Comparison of ENCODE assay signal across 29 cellular contexts in the genomic region with DNA sequence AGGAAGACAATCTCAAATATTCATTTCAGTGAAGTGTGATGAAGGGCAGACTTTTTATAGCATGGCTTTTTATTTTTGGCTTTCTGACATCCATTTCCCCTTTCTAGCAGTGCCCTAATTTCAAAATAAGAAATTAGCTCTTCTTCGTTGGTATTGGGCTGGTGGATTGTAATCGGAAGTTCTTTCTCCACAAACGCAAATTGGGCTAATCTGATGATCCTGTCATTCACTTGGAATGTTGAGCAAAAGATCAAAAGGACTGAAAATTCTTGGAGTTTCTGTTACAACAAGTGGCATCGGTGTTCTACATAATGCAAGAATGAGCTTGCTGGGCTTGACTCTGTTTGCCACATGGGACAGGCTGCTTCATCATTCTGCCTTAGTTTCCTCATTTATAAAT.
DNase-seq lines count a peak whose midpoint lies in the region; ATAC-seq and TF ChIP-seq lines count a peak whose summit lies in the region.
"Had no signal": no experiment of that assay in that cellular context is flagged by ENCODE, and none has a peak within 500 bp of the region (broad histone marks: within the 10 kb centered on the region; RNA-seq: fewer than 3 reads in every experiment).

No MANE protein-coding gene starts in this region.

- H3K36me3 Mint-ChIP-seq in GM23338 (ENCODE audit: low read depth) (no peaks in the 10 kb centered on the region), neural progenitor cell (no peaks in the 10 kb centered on the region), progenitor cell of endocrine pancreas (ENCODE audit: insufficient read depth) (no peaks in the 10 kb centered on the region), Calu3 (ENCODE audit: insufficient read depth, unreplicated experiment) (no peaks in the 10 kb centered on the region)
- H3K36me3 Mint-ChIP-seq: naive thymus-derived CD4-positive, alpha-beta T cell; stimulated activated memory B cell treated with anti-CD40 and anti-IgM and Interleukin-4, amounts not matched to agents 10 μg/mL and 1 μg/mL and 100 μg/mL, for 72 hours had no signal

- BruUV-seq in Calu3 (replicated peaks; lab: Mats Ljungman, UMichigan): no TSS peak

- H3K4me1 ChIP-seq in GM23338 (ENCODE audit: insufficient read depth): peaks cover 4% of the 10 kb centered on the region
- peaks cover 3% of the 10 kb centered on the region for H3K4me1 ChIP-seq in neural progenitor cell

- H3K27me3 Mint-ChIP-seq in GM23338 (ENCODE audit: insufficient read depth, low read depth, poor library complexity): no peaks in the 10 kb centered on the region
- H3K27me3 Mint-ChIP-seq in neural progenitor cell (ENCODE audit: insufficient read depth, low read depth): no peaks in the 10 kb centered on the region
- H3K27me3 Mint-ChIP-seq in progenitor cell of endocrine pancreas: no peaks in the 10 kb centered on the region
- no peaks in the 10 kb centered on the region for H3K27me3 Mint-ChIP-seq in Calu3 (ENCODE audit: unreplicated experiment)
- H3K27me3 Mint-ChIP-seq: naive thymus-derived CD4-positive, alpha-beta T cell; stimulated activated memory B cell treated with anti-CD40 and anti-IgM and Interleukin-4, amounts not matched to agents 10 μg/mL and 1 μg/mL and 100 μg/mL, for 72 hours had no signal

- TF ChIP-seq CTCF in GM23338 (conservative IDR thresholded peaks at IDR 0.05; ENCODE audit: low read depth in 2 of 2) (no peak), neural progenitor cell (IDR thresholded peaks at IDR 0.05) (no peak), progenitor cell of endocrine pancreas (IDR thresholded peaks at IDR 0.05; ENCODE audit: unreplicated experiment) (no peak), Calu3 (IDR thresholded peaks at IDR 0.05; ENCODE audit: unreplicated experiment) (no peak)

- peak; percentile 11 for DNase-seq in GM23338 (ENCODE audit: low spot score)
- DNase-seq in NOMO-1 (lab: John Stamatoyannopoulos, UW; ENCODE audit: unreplicated experiment in 2 of 2): peak; percentile 68 to 72
- DNase-seq in astrocyte of the hippocampus (ENCODE audit: low read depth, low spot score): peak; percentile 0
- DNase-seq in neural progenitor cell (ENCODE audit: low spot score): peak; percentile 32
- DNase-seq in left colon: no peak
- DNase-seq in progenitor cell of endocrine pancreas (ENCODE audit: low spot score, unreplicated experiment): no peak
- no peak for DNase-seq in AG08395 (ENCODE audit: low spot score)
- DNase-seq in Calu3: no peak
- DNase-seq: activated CD4-positive, alpha-beta T cell treated with anti-CD3 and anti-CD28 coated beads for 4 hours; activated naive CD4-positive, alpha-beta T cell treated with anti-CD3 and anti-CD28 coated beads, Interleukin-2, amount 50 U/mL, for 16 hours; activated T-cell treated with anti-CD3 and anti-CD28 coated beads for 4 hours; C1 segment of cervical spinal cord; glutamatergic neuron; kidney; midbrain; naive thymus-derived CD4-positive, alpha-beta T cell; NCI-H1092; NCI-H187; NCI-H2171 treated with DMSO at 0.1 percent for 48 hours; NCI-H510A treated with DMSO at 0.1 percent for 48 hours; Right ventricle myocardium superior; SW 1271; T-helper 9 cell had no signal

- H3K4me1 Mint-ChIP-seq in GM23338: peaks cover 6% of the 10 kb centered on the region; the same call in 2 of the 3 replicates
- H3K4me1 Mint-ChIP-seq in neural progenitor cell: peaks cover 11% of the 10 kb centered on the region
- H3K4me1 Mint-ChIP-seq in progenitor cell of endocrine pancreas (ENCODE audit: low read depth): peaks cover 20% of the 10 kb centered on the region
- peaks cover 30% of the 10 kb centered on the region for H3K4me1 Mint-ChIP-seq in Calu3 (ENCODE audit: low read depth, unreplicated experiment)
- H3K4me1 Mint-ChIP-seq: naive thymus-derived CD4-positive, alpha-beta T cell; stimulated activated memory B cell treated with anti-CD40 and anti-IgM and Interleukin-4, amounts not matched to agents 10 μg/mL and 1 μg/mL and 100 μg/mL, for 72 hours had no signal

- no peaks in the 10 kb centered on the region for H3K9me3 Mint-ChIP-seq in GM23338
- H3K9me3 Mint-ChIP-seq in neural progenitor cell: no peaks in the 10 kb centered on the region
- no peaks in the 10 kb centered on the region for H3K9me3 Mint-ChIP-seq in progenitor cell of endocrine pancreas (ENCODE audit: low read depth)
- H3K9me3 Mint-ChIP-seq in Calu3 (ENCODE audit: low read depth, unreplicated experiment): no peaks in the 10 kb centered on the region

- H3K9me3 ChIP-seq in neural progenitor cell (ENCODE audit: low read depth): no peaks in the 10 kb centered on the region

- H2AFZ ChIP-seq in GM23338 (no peak overlapping the region), neural progenitor cell (replicated peaks) (peak overlapping the region; percentile 19)

- H3K4me2 ChIP-seq in GM23338 (no peak overlapping the region), neural progenitor cell (no peak overlapping the region)

- H3F3A ChIP-seq in GM23338 (replicated peaks; ENCODE audit: low read depth) (no peaks in the 10 kb centered on the region), neural progenitor cell (ENCODE audit: low read depth) (no peaks in the 10 kb centered on the region)

- intact Hi-C loops in left colon (cut with DNase I, micrococcal nuclease): no loop called here
- intact Hi-C loops in Calu3 (cut with micrococcal nuclease; ENCODE audit: unreplicated experiment): no loop called here

- no peaks in the 10 kb centered on the region; the same call in 1 of the 2 replicates for H3K9me2 ChIP-seq in GM23338 (ENCODE audit: insufficient read depth)

- no peak overlapping the region for H3K9ac ChIP-seq in neural progenitor cell

- H3K27ac Mint-ChIP-seq in GM23338 (no peak overlapping the region), neural progenitor cell (no peak overlapping the region), progenitor cell of endocrine pancreas (no peak overlapping the region), Calu3 (ENCODE audit: unreplicated experiment) (no peak overlapping the region)
- H3K27ac Mint-ChIP-seq: activated T-helper 2 cell treated with anti-CD3 and anti-CD28 coated beads, Interferon-gamma antibody, Interleukin-2, Interleukin-4, amounts not matched to agents 10 μg/mL and 5 μg/mL and 100 μg/mL, durations not matched to agents 14 hours and 24 hours and 36 hours; naive thymus-derived CD4-positive, alpha-beta T cell; stimulated activated memory B cell treated with anti-CD40 and anti-IgM and Interleukin-4, amounts not matched to agents 10 μg/mL and 1 μg/mL and 100 μg/mL, for 72 hours had no signal

- H3K4me3 ChIP-seq in GM23338: no peak overlapping the region
- no peak overlapping the region for H3K4me3 ChIP-seq in neural progenitor cell
- H3K4me3 ChIP-seq: skin epidermis had no signal

- H3K4me3 Mint-ChIP-seq in GM23338 (no peak overlapping the region), neural progenitor cell (no peak overlapping the region), progenitor cell of endocrine pancreas (ENCODE audit: low read depth) (no peak overlapping the region), Calu3 (ENCODE audit: low read depth, unreplicated experiment) (no peak overlapping the region)
- H3K4me3 Mint-ChIP-seq: naive thymus-derived CD4-positive, alpha-beta T cell; stimulated activated memory B cell treated with anti-CD40 and anti-IgM and Interleukin-4, amounts not matched to agents 10 μg/mL and 1 μg/mL and 100 μg/mL, for 72 hours had no signal

- H4K20me1 ChIP-seq in GM23338 (replicated peaks; ENCODE audit: insufficient read depth) (no peaks in the 10 kb centered on the region), neural progenitor cell (ENCODE audit: low read depth) (no peaks in the 10 kb centered on the region)

- H3K79me2 ChIP-seq in GM23338 (replicated peaks; ENCODE audit: insufficient read depth): no peaks in the 10 kb centered on the region
- H3K79me2 ChIP-seq in neural progenitor cell (ENCODE audit: low read depth): no peaks in the 10 kb centered on the region

- H3K27ac ChIP-seq in GM23338 (ENCODE audit: low read depth) (no peak overlapping the region), neural progenitor cell (no peak overlapping the region)
- H3K27ac ChIP-seq: epithelial cell of prostate, skin epidermis, VCaP had no signal

- CTCF ChIA-PET in Calu3 (lab: Charles Lee): no interaction called here

- no peaks in the 10 kb centered on the region for H3K36me3 ChIP-seq in GM23338 (ENCODE audit: insufficient read depth)
- H3K36me3 ChIP-seq in neural progenitor cell: no peaks in the 10 kb centered on the region

- H3K27me3 ChIP-seq in GM23338 (ENCODE audit: insufficient read depth) (no peaks in the 10 kb centered on the region), neural progenitor cell (no peaks in the 10 kb centered on the region)

- ATAC-seq in GM23338 (no peak), left colon (no peak)
- ATAC-seq: naive thymus-derived CD4-positive, alpha-beta T cell; Panc1; stimulated activated memory B cell treated with anti-CD40 and anti-IgM and Interleukin-4, amounts not matched to agents 10 μg/mL and 1 μg/mL and 100 μg/mL, for 72 hours had no signal

TF ChIP-seq in GM23338, 12 proteins besides CTCF, POLR2A, EP300 and RAD21 (continues in another document):
- TF ChIP-seq EZH2 (IDR thresholded peaks at IDR 0.05; ENCODE audit: low read depth, unreplicated experiment) (no peak), ZNF114 (CRISPR knock-in tag; IDR thresholded peaks at IDR 0.05) (no peak), STAT1 (IDR thresholded peaks at IDR 0.05; ENCODE audit: unreplicated experiment) (no peak), CREB1 (CRISPR knock-in tag; IDR thresholded peaks at IDR 0.05; ENCODE audit: low read depth) (no peak), JUNB (IDR thresholded peaks at IDR 0.05; ENCODE audit: unreplicated experiment) (no peak), POLR2AphosphoS5 (IDR thresholded peaks at IDR 0.05; ENCODE audit: low read depth) (no peak)
- TF ChIP-seq, protein P1, sequence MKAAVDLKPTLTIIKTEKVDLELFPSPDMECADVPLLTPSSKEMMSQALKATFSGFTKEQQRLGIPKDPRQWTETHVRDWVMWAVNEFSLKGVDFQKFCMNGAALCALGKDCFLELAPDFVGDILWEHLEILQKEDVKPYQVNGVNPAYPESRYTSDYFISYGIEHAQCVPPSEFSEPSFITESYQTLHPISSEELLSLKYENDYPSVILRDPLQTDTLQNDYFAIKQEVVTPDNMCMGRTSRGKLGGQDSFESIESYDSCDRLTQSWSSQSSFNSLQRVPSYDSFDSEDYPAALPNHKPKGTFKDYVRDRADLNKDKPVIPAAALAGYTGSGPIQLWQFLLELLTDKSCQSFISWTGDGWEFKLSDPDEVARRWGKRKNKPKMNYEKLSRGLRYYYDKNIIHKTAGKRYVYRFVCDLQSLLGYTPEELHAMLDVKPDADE (IDR thresholded peaks at IDR 0.05): no peak

Comparison
In these comparisons a context has a peak if more than half of its experiments do, and no peak if none do; other contexts are left out.
1. DNase-seq: peak in GM23338 (single experiment), NOMO-1 (2 of 2), astrocyte of the hippocampus (single experiment) and neural progenitor cell (single experiment); none in left colon (0 of 2), progenitor cell of endocrine pancreas (single experiment), AG08395 (single experiment) and Calu3 (single experiment).